In the genomic region with DNA sequence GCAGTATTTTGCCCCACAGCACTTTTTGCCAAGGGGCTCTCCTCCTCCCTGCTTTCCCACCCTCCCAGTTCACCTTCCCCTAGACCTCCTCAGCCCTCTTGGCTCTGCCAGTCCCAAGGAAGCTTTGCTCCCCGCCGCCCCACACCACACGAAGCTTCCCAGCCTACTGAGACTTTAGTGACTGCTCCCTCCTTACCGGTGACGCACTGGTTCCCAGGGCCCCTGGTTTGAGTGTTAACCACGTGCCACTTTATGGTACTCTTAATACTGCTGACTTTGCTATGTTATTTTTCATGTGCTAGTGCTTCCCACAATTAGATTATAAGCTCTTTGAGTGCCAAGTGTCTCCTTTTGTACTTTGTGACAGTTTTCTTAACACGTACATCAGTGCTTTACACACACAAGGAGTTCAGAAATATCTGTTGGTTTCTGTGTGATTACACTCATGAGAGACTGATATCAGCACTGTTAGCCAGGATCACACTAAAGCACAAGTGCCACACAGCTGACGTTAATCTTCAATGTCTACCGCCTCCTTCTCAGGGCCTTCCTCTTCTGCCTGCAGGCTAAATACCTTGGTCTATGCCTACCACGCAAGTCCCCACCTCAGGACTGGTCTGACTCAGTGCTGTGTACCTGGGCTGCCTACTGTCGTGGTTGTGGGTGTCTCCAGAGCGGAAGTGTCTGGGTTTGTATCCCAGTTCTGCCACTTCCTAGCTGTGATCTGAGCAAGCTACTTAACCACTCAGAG, we compare ENCODE assay signal across 8 cellular contexts.
DNase-seq lines count a peak whose midpoint lies in the region; ATAC-seq and TF ChIP-seq lines count a peak whose summit lies in the region.

No MANE protein-coding gene starts in this region.

- H3K4me2 ChIP-seq in mammary epithelial cell (ENCODE audit: insufficient read depth, low read depth, low read length) = no peak overlapping the region

- H3K4me3 ChIP-seq in RWPE2 (ENCODE audit: severe bottlenecking) (no peak overlapping the region), mammary epithelial cell (replicated peaks in 1 of 3; ENCODE audit: insufficient read depth in 1 of 3, low read depth in 2 of 3, low read length in 3 of 3) (no peak overlapping the region), skeletal muscle tissue (ENCODE audit: low read length in 3 of 3) (no peak overlapping the region), heart left ventricle (no peak overlapping the region)

- in situ Hi-C loops in mammary epithelial cell (cut with MboI; ENCODE audit: low sequenced_read_pairs in 2 of 2) = no loop called here

- peak overlapping the region; percentile 3 for H2AFZ ChIP-seq in mammary epithelial cell (ENCODE audit: low read depth, low read length)

- no peak overlapping the region for H3K9ac ChIP-seq in mammary epithelial cell (ENCODE audit: insufficient read depth, low read length)
- no peak overlapping the region for H3K9ac ChIP-seq in skeletal muscle tissue (ENCODE audit: low read depth in 1 of 3, low read length in 3 of 3)

- no peak for TF ChIP-seq CTCF in RWPE2 (IDR thresholded peaks at IDR 0.05; ENCODE audit: poor library complexity, severe bottlenecking)
- no peak for TF ChIP-seq CTCF in mammary epithelial cell (conservative IDR thresholded peaks at IDR 0.05 in 1 of 2, IDR thresholded peaks at IDR 0.05 in 1 of 2; ENCODE audit: extremely low read depth in 1 of 2, insufficient read depth in 1 of 2, low read depth in 1 of 2, low read length in 2 of 2)
- TF ChIP-seq CTCF in heart left ventricle (IDR thresholded peaks at IDR 0.05) = no peak

- intact Hi-C loops in mammary epithelial cell (cut with micrococcal nuclease) (no loop called here), heart left ventricle (cut with DNase I) (loop anchor here in 3 of 10 donors (10.0 kb wide), 1 partner anchor 383 kb away; no protein-coding TSS in a partner anchor)

- no peaks in the 10 kb centered on the region for H3K36me3 ChIP-seq in RWPE2 (ENCODE audit: low read depth)
- no peaks in the 10 kb centered on the region for H3K36me3 ChIP-seq in mammary epithelial cell (ENCODE audit: insufficient read depth, low read length)
- H3K36me3 ChIP-seq in skeletal muscle tissue (ENCODE audit: control insufficient read depth in 3 of 3, insufficient read depth in 3 of 3, low read length in 3 of 3) = no peaks in the 10 kb centered on the region
- no peaks in the 10 kb centered on the region for H3K36me3 ChIP-seq in heart left ventricle

- H3K9me3 ChIP-seq in RWPE2 (ENCODE audit: severe bottlenecking) (no peaks in the 10 kb centered on the region), mammary epithelial cell (replicated peaks; ENCODE audit: insufficient read depth, low read length) (no peaks in the 10 kb centered on the region), skeletal muscle tissue (ENCODE audit: control insufficient read depth in 3 of 3, low read length in 3 of 3) (no peaks in the 10 kb centered on the region), heart left ventricle (no peaks in the 10 kb centered on the region)

- H3K4me1 ChIP-seq in RWPE2 (ENCODE audit: insufficient read depth, poor library complexity, severe bottlenecking) = peaks cover 31% of the 10 kb centered on the region
- peaks cover 73% of the 10 kb centered on the region for H3K4me1 ChIP-seq in mammary epithelial cell (ENCODE audit: insufficient read depth, low read length)
- H3K4me1 ChIP-seq in skeletal muscle tissue (ENCODE audit: control insufficient read depth in 3 of 3, insufficient read depth in 3 of 3, low read length in 3 of 3) = peaks cover 0 to 9% (median 4%) of the 10 kb centered on the region in 3 donors
- peaks cover 0 to 43% (median 21%) of the 10 kb centered on the region in 12 donors for H3K4me1 ChIP-seq in heart left ventricle

- DNase-seq in RWPE2 (ENCODE audit: low spot score) (no peak), mammary epithelial cell (peak; percentile 77), heart left ventricle (no peak), foreskin melanocyte (no peak)

- dilution Hi-C loops in mammary epithelial cell (cut with HindIII; ENCODE audit: low sequenced_read_pairs) = no loop called here

- ATAC-seq in GM19463 (IDR thresholded peaks at IDR 0.05; ENCODE audit: unreplicated experiment) (peak; percentile 67), RWPE2 (ENCODE audit: low read depth) (no peak), GM21786 (IDR thresholded peaks at IDR 0.05; ENCODE audit: unreplicated experiment) (no peak), heart left ventricle (no peak), GM21717 (IDR thresholded peaks at IDR 0.05; ENCODE audit: unreplicated experiment) (no peak)

- CTCF ChIA-PET in mammary epithelial cell (lab: Charles Lee; ENCODE audit: low non-redundant PET) = interaction anchor here (0.9 kb wide), 1 partner anchor 26 kb away, joined by 4 read pairs; no protein-coding TSS in a partner anchor

- no peak for TF ChIP-seq POLR2A in heart left ventricle (IDR thresholded peaks at IDR 0.05)

- H3K27me3 ChIP-seq in RWPE2 (ENCODE audit: insufficient read depth, poor library complexity, severe bottlenecking) (no peaks in the 10 kb centered on the region), mammary epithelial cell (ENCODE audit: insufficient read depth, low read length) (no peaks in the 10 kb centered on the region), skeletal muscle tissue (ENCODE audit: control insufficient read depth in 3 of 3, insufficient read depth in 3 of 3, low read length in 3 of 3) (no peaks in the 10 kb centered on the region), heart left ventricle (no peaks in the 10 kb centered on the region)

- H3K79me2 ChIP-seq in mammary epithelial cell (ENCODE audit: insufficient read depth, low read length) = peaks cover 11% of the 10 kb centered on the region

- H4K20me1 ChIP-seq in mammary epithelial cell (ENCODE audit: insufficient read depth, low read length) = no peaks in the 10 kb centered on the region

- 53% methylated on average over 12 of the region's 12 CpGs for WGBS in mammary epithelial cell (ENCODE audit: low coverage, missing lambda C conversion rate)
- 87 to 90% (median 88%) methylated on average over 11 to 12 of the region's 12 CpGs for WGBS in heart left ventricle, 4 donors

- BruUV-seq in mammary epithelial cell (replicated peaks; lab: Mats Ljungman, UMichigan) = no TSS peak

- peak overlapping the region; percentile 89 for H3K27ac ChIP-seq in RWPE2 (ENCODE audit: poor library complexity, severe bottlenecking)
- peak overlapping the region; percentile 25 for H3K27ac ChIP-seq in mammary epithelial cell (ENCODE audit: insufficient read depth, low read depth, low read length)
- peak overlapping the region; percentile 41 for H3K27ac ChIP-seq in skeletal muscle tissue (ENCODE audit: low read depth, low read length)
- peak overlapping the region in 6 of 12 donors; percentile 27 to 83 (median 44) for H3K27ac ChIP-seq in heart left ventricle
